ENCODE assay signal across 31 cellular contexts in genomic region chr12:105987687-105988035, GRCh38.
"Had no signal": no experiment of that assay in that cellular context is flagged by ENCODE, and none has a peak within 500 bp of the region (broad histone marks: within the 10 kb centered on the region; RNA-seq: fewer than 3 reads in every experiment).

No MANE protein-coding gene starts in this region.

- H3K4me3 Mint-ChIP-seq: activated CD4-positive, alpha-beta memory T cell treated with anti-CD3 and anti-CD28 coated beads for 36 hours; activated CD4-positive, alpha-beta T cell treated with anti-CD3 and anti-CD28 coated beads, Interleukin-2, amount 10 ng/mL, durations not matched to agents 24 days and 14 days; activated naive CD4-positive, alpha-beta T cell treated with anti-CD3 and anti-CD28 coated beads for 36 hours; activated T-helper 1 cell treated with anti-CD3 and anti-CD28 coated beads, Interleukin-12 subunit alpha, Interleukin-12 subunit beta, Interleukin-2, Interleukin-4 antibody, amounts not matched to agents 30 ng/mL and 10 ng/mL and 1 ng/mL, durations not matched to agents 14 hours and 24 hours and 36 hours; central memory CD8-positive, alpha-beta T cell; dendritic cell treated with granulocyte-macrophage colony-stimulating factor and Interleukin-4, amounts not matched to agents 40 ng/mL and 50 ng/mL, for 4 days; endodermal cell; nephron; type B pancreatic cell had no signal

- H3K27me3 Mint-ChIP-seq: central memory CD8-positive, alpha-beta T cell had no signal

- H3K9me3 Mint-ChIP-seq: activated CD4-positive, alpha-beta memory T cell treated with anti-CD3 and anti-CD28 coated beads for 36 hours; activated naive CD4-positive, alpha-beta T cell treated with anti-CD3 and anti-CD28 coated beads for 36 hours; activated T-helper 1 cell treated with anti-CD3 and anti-CD28 coated beads, Interleukin-12 subunit alpha, Interleukin-12 subunit beta, Interleukin-2, Interleukin-4 antibody, amounts not matched to agents 30 ng/mL and 10 ng/mL and 1 ng/mL, durations not matched to agents 14 hours and 24 hours and 36 hours; central memory CD8-positive, alpha-beta T cell; dendritic cell treated with granulocyte-macrophage colony-stimulating factor and Interleukin-4, amounts not matched to agents 40 ng/mL and 50 ng/mL, for 4 days; endodermal cell; nephron had no signal

- H3K27me3 ChIP-seq: breast epithelium, esophagus muscularis mucosa, foreskin keratinocyte, heart right ventricle, neutrophil, pancreas, sigmoid colon, vagina had no signal

- H3K4me3 ChIP-seq: breast epithelium, esophagus muscularis mucosa, heart right ventricle, lung, mucosa of descending colon, pancreas, prostate gland, sigmoid colon, thoracic aorta, vagina had no signal

- FAIRE-seq: pancreas, TTC549 had no signal

- H3K36me3 ChIP-seq: breast epithelium, esophagus muscularis mucosa, heart right ventricle, neutrophil, pancreas, prostate gland, sigmoid colon, thoracic aorta, vagina, WERI-Rb-1 had no signal

- H3K9me3 ChIP-seq: breast epithelium, esophagus muscularis mucosa, heart right ventricle, mucosa of descending colon, neutrophil, pancreas, prostate gland, sigmoid colon, thoracic aorta, vagina had no signal

- H3K27ac Mint-ChIP-seq: activated CD4-positive, alpha-beta memory T cell treated with anti-CD3 and anti-CD28 coated beads for 36 hours; activated CD4-positive, alpha-beta T cell treated with anti-CD3 and anti-CD28 coated beads, Interleukin-2, amount 10 ng/mL, durations not matched to agents 24 days and 14 days; activated naive CD4-positive, alpha-beta T cell treated with anti-CD3 and anti-CD28 coated beads for 36 hours; activated T-helper 1 cell treated with anti-CD3 and anti-CD28 coated beads, Interleukin-12 subunit alpha, Interleukin-12 subunit beta, Interleukin-2, Interleukin-4 antibody, amounts not matched to agents 30 ng/mL and 10 ng/mL and 1 ng/mL, durations not matched to agents 14 hours and 24 hours and 36 hours; dendritic cell treated with granulocyte-macrophage colony-stimulating factor and Interleukin-4, amounts not matched to agents 40 ng/mL and 50 ng/mL, for 4 days; nephron; type B pancreatic cell had no signal

- H3K36me3 Mint-ChIP-seq: activated CD4-positive, alpha-beta memory T cell treated with anti-CD3 and anti-CD28 coated beads for 36 hours; type B pancreatic cell had no signal

- DNase-seq: activated CD4-positive, alpha-beta memory T cell treated with anti-CD3 and anti-CD28 coated beads for 36 hours; activated CD4-positive, alpha-beta T cell treated with anti-CD3 and anti-CD28 coated beads, Interleukin-2, amount 10 ng/mL, durations not matched to agents 24 days and 14 days; activated CD4-positive, CD25-positive, alpha-beta regulatory T cell treated with anti-CD3 and anti-CD28 coated beads, Interleukin-2, amount 50 U/mL, for 72 hours; activated CD8-positive, alpha-beta memory T cell treated with anti-CD3 and anti-CD28 coated beads, Interleukin-2, amount 50 U/mL, for 4 hours; activated effector memory CD4-positive, alpha-beta T cell treated with anti-CD3 and anti-CD28 coated beads, Interleukin-2, amount 50 U/mL, for 16 hours; activated naive CD4-positive, alpha-beta T cell treated with anti-CD3 and anti-CD28 coated beads for 36 hours; activated T-cell treated with anti-CD3 and anti-CD28 coated beads, Interleukin-2, amount 50 U/mL, for 1 hour; amniotic stem cell; heart right ventricle; mucosa of descending colon; pancreas; retina; sigmoid colon; stimulated activated naive CD4-positive, alpha-beta T cell treated with Interleukin-2 at 50 U/mL for 16 hours; WERI-Rb-1 had no signal

- H3K4me1 ChIP-seq: breast epithelium, pancreas, prostate gland had no signal

- H3K4me1 Mint-ChIP-seq: activated CD4-positive, alpha-beta T cell treated with anti-CD3 and anti-CD28 coated beads, Interleukin-2, amount 10 ng/mL, durations not matched to agents 24 days and 14 days; central memory CD8-positive, alpha-beta T cell had no signal

- H3K27ac ChIP-seq: breast epithelium, esophagus muscularis mucosa, heart right ventricle, neutrophil, pancreas, prostate gland, sigmoid colon, thoracic aorta, vagina, WERI-Rb-1 had no signal

- ATAC-seq: left lobe of liver, mucosa of descending colon had no signal
